Comparison of ENCODE assay signal across 17 cellular contexts in the genomic region with DNA sequence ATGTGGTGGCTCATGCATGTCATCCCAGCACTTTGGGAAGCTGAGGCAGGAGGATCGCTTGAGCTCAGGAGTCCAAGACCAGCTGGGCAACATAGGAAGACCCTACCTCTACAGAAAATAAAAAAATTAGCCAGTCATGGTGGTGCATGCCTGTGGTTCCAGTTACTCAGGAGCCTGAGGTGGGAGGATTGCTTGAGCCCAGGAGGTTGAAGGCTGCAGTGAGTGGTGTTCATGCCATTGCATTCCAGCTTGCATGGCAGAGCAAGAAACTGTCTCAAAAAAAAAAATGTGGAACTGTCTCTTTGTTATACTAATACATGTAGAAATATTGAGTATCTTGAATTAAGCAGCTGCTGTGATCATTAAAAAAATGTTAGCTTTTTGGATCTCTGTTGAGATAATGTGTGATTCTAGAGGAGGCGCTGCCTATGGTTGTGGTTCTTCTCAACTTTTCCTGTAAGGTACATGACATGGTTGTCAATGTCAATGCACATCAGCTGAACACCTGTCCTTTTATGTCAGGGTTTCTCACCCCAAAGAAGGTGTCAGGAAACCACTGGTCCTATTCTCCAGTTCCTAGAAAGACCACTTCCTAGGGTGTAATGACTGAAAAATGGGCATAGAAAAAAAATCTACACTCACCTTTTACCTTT. TPM values are rescaled to one million over a fixed set of nuclear protein-coding genes. Genes with fewer than 3 reads are reported as not detected.
DNase-seq lines count a peak whose midpoint lies in the region; ATAC-seq, FAIRE-seq and TF ChIP-seq lines count a peak whose summit lies in the region.
"Had no signal": no experiment of that assay in that cellular context is flagged by ENCODE, and none has a peak within 500 bp of the region (broad histone marks: within the 10 kb centered on the region; RNA-seq: fewer than 3 reads in every experiment).

No MANE protein-coding gene starts in this region.

- H3K9me3 ChIP-seq in A549, result peaks cover 8% of the 10 kb centered on the region; the same call in 2 of the 3 replicates
- H3K9me3 ChIP-seq in CD4-positive, CD25-positive, alpha-beta regulatory T cell (ENCODE audit: control insufficient read depth in 2 of 2, low read length in 2 of 2), result no peaks in the 10 kb centered on the region
- H3K9me3 ChIP-seq: Peyer's patch had no signal

- H2BK15ac ChIP-seq in mesendoderm (replicated peaks; ENCODE audit: low read depth), result no peak overlapping the region

- H3K4me2 ChIP-seq in A549 (no peak overlapping the region), mesendoderm (ENCODE audit: low read length) (no peak overlapping the region)
- H3K4me2 ChIP-seq: BLaER1 had no signal

- POLR2A ChIA-PET in A549 (lab: Yijun Ruan, JAX), result no interaction called here

- H3K27ac ChIP-seq in A549 (no peak overlapping the region), mesendoderm (ENCODE audit: low read depth, low read length) (peak overlapping the region; percentile 80)
- no peak overlapping the region for H3K27ac ChIP-seq in CD4-positive, CD25-positive, alpha-beta regulatory T cell (ENCODE audit: insufficient read depth, low read length, poor library complexity, severe bottlenecking)
- H3K27ac ChIP-seq: BLaER1, Peyer's patch had no signal

- no peak for TF ChIP-seq CTCF in A549 (IDR thresholded peaks at IDR 0.05)

- H3K79me1 ChIP-seq in mesendoderm (ENCODE audit: low read length), result no peaks in the 10 kb centered on the region

- TF ChIP-seq RAD21 in A549 (conservative IDR thresholded peaks at IDR 0.05 in 1 of 2, IDR thresholded peaks at IDR 0.05 in 1 of 2), result no peak

- H3K4me3 ChIP-seq in A549 (no peak overlapping the region), mesendoderm (ENCODE audit: low read length) (no peak overlapping the region)
- peak overlapping the region; percentile 7 for H3K4me3 ChIP-seq in CD4-positive, CD25-positive, alpha-beta regulatory T cell (ENCODE audit: low read depth, low read length)
- H3K4me3 ChIP-seq: BLaER1, Peyer's patch had no signal

- no peak overlapping the region for H3K18ac ChIP-seq in mesendoderm (ENCODE audit: low read length)

- no peak overlapping the region for H2AK5ac ChIP-seq in mesendoderm (ENCODE audit: low read length)

- no peak overlapping the region for H2BK120ac ChIP-seq in mesendoderm (ENCODE audit: low read depth, low read length)

- H3K9ac ChIP-seq in mesendoderm (ENCODE audit: low read length), result no peak overlapping the region
- H3K9ac ChIP-seq: BLaER1 had no signal

- intact Hi-C loops in activated T-helper 1 cell treated with anti-CD3 and anti-CD28 coated beads, Interleukin-12 subunit alpha, Interleukin-12 subunit beta, Interleukin-2, Interleukin-4 antibody, amounts not matched to agents 30 ng/mL and 10 ng/mL and 1 ng/mL, durations not matched to agents 14 hours and 24 hours and 36 hours (cut with micrococcal nuclease), result loop anchor here (2.0 kb wide), 3 partner anchors 16 to 28 kb away; no protein-coding TSS in a partner anchor

- peak overlapping the region; percentile 17 for H3K56ac ChIP-seq in mesendoderm (ENCODE audit: low read length)

- no peak for FAIRE-seq in A549 (lab: Jason Lieb, UNC)
- FAIRE-seq: GM18507, GM19239 had no signal

- peaks cover 3% of the 10 kb centered on the region for H3K36me3 Mint-ChIP-seq in CD4-positive, CD25-positive, alpha-beta regulatory T cell
- peaks cover 27% of the 10 kb centered on the region for H3K36me3 Mint-ChIP-seq in activated T-helper 1 cell treated with anti-CD3 and anti-CD28 coated beads, Interleukin-12 subunit alpha, Interleukin-12 subunit beta, Interleukin-2, Interleukin-4 antibody, amounts not matched to agents 30 ng/mL and 10 ng/mL and 1 ng/mL, durations not matched to agents 14 hours and 24 hours and 36 hours (ENCODE audit: low read depth)

- DNase-seq in A549 (ENCODE audit: low read depth in 1 of 2, low spot score in 1 of 2) (no peak), mesendoderm (no peak), NCI-H1436 (lab: John Stamatoyannopoulos, UW) (no peak), MV-4-11 (lab: John Stamatoyannopoulos, UW) (no peak)
- DNase-seq in CD4-positive, CD25-positive, alpha-beta regulatory T cell, result peak in 1 of 3 donors; percentile 92
- DNase-seq in activated T-helper 1 cell treated with anti-CD3 and anti-CD28 coated beads, Interleukin-12 subunit alpha, Interleukin-12 subunit beta, Interleukin-2, Interleukin-4 antibody, amounts not matched to agents 30 ng/mL and 10 ng/mL and 1 ng/mL, durations not matched to agents 14 hours and 24 hours and 36 hours (ENCODE audit: low spot score), result no peak
- DNase-seq: Karpas-422, NCI-H1436 treated with DMSO at 0.1 percent for 48 hours, NCI-H2081, NCI-H524, Peyer's patch, SHP77 had no signal

- no peak for TF ChIP-seq EP300 in A549 (IDR thresholded peaks at IDR 0.05)

- CTCF ChIA-PET in A549 (lab: Yijun Ruan, JAX), result interaction anchor here (0.9 to 1.5 kb wide), 4 partner anchors 9 to 36 kb away, joined by 3 to 5 read pairs (median 4); no protein-coding TSS in a partner anchor

- H3K4me3 Mint-ChIP-seq in CD4-positive, CD25-positive, alpha-beta regulatory T cell, result no peak overlapping the region
- peak overlapping the region; percentile 54 for H3K4me3 Mint-ChIP-seq in activated T-helper 1 cell treated with anti-CD3 and anti-CD28 coated beads, Interleukin-12 subunit alpha, Interleukin-12 subunit beta, Interleukin-2, Interleukin-4 antibody, amounts not matched to agents 30 ng/mL and 10 ng/mL and 1 ng/mL, durations not matched to agents 14 hours and 24 hours and 36 hours

- ATAC-seq in A549 (no peak), GM21786 (IDR thresholded peaks at IDR 0.05; ENCODE audit: unreplicated experiment) (no peak)
- peak; percentile 57 to 74 for ATAC-seq in CD4-positive, CD25-positive, alpha-beta regulatory T cell (ENCODE audit: low read depth in 2 of 2)
- ATAC-seq: HCT116 had no signal

- peak overlapping the region; percentile 51 for H2BK5ac ChIP-seq in mesendoderm (ENCODE audit: low read length)

- H3K27me3 Mint-ChIP-seq in CD4-positive, CD25-positive, alpha-beta regulatory T cell, result peaks cover 11% of the 10 kb centered on the region
- no peaks in the 10 kb centered on the region for H3K27me3 Mint-ChIP-seq in activated T-helper 1 cell treated with anti-CD3 and anti-CD28 coated beads, Interleukin-12 subunit alpha, Interleukin-12 subunit beta, Interleukin-2, Interleukin-4 antibody, amounts not matched to agents 30 ng/mL and 10 ng/mL and 1 ng/mL, durations not matched to agents 14 hours and 24 hours and 36 hours (ENCODE audit: insufficient read depth)

- peaks cover 0 to 6% (median 0%) of the 10 kb centered on the region in 7 donors for H3K9me3 Mint-ChIP-seq in CD4-positive, CD25-positive, alpha-beta regulatory T cell
- H3K9me3 Mint-ChIP-seq in activated T-helper 1 cell treated with anti-CD3 and anti-CD28 coated beads, Interleukin-12 subunit alpha, Interleukin-12 subunit beta, Interleukin-2, Interleukin-4 antibody, amounts not matched to agents 30 ng/mL and 10 ng/mL and 1 ng/mL, durations not matched to agents 14 hours and 24 hours and 36 hours, result peaks cover 18% of the 10 kb centered on the region

- H3K4me1 Mint-ChIP-seq in CD4-positive, CD25-positive, alpha-beta regulatory T cell, result peaks cover 5 to 24% (median 10%) of the 10 kb centered on the region in 4 donors
- peaks cover 71% of the 10 kb centered on the region for H3K4me1 Mint-ChIP-seq in activated T-helper 1 cell treated with anti-CD3 and anti-CD28 coated beads, Interleukin-12 subunit alpha, Interleukin-12 subunit beta, Interleukin-2, Interleukin-4 antibody, amounts not matched to agents 30 ng/mL and 10 ng/mL and 1 ng/mL, durations not matched to agents 14 hours and 24 hours and 36 hours (ENCODE audit: low read depth)

- H3K27ac Mint-ChIP-seq in CD4-positive, CD25-positive, alpha-beta regulatory T cell, result peak overlapping the region in 1 of 3 donors; percentile 84
- peak overlapping the region; percentile 73 for H3K27ac Mint-ChIP-seq in activated T-helper 1 cell treated with anti-CD3 and anti-CD28 coated beads, Interleukin-12 subunit alpha, Interleukin-12 subunit beta, Interleukin-2, Interleukin-4 antibody, amounts not matched to agents 30 ng/mL and 10 ng/mL and 1 ng/mL, durations not matched to agents 14 hours and 24 hours and 36 hours

- no peaks in the 10 kb centered on the region for H3K79me2 ChIP-seq in mesendoderm (ENCODE audit: control insufficient read depth, insufficient read depth, low read length)

- no peak overlapping the region for H4K8ac ChIP-seq in mesendoderm (ENCODE audit: low read depth, low read length)

- no peak overlapping the region for H3K4ac ChIP-seq in mesendoderm (ENCODE audit: low read depth, low read length)

- H4K5ac ChIP-seq in mesendoderm (ENCODE audit: low read length), result no peak overlapping the region

- H3K4me1 ChIP-seq in A549 (no peaks in the 10 kb centered on the region), mesendoderm (ENCODE audit: control insufficient read depth, low read depth, low read length) (peaks cover 4% of the 10 kb centered on the region)
- peaks cover 20% of the 10 kb centered on the region for H3K4me1 ChIP-seq in CD4-positive, CD25-positive, alpha-beta regulatory T cell (ENCODE audit: control insufficient read depth, insufficient read depth, low read length, poor library complexity, severe bottlenecking)
- H3K4me1 ChIP-seq: BLaER1, Peyer's patch had no signal

- WGBS in A549 (ENCODE audit: missing lambda C conversion rate), result 32% methylated on average over 2 of the region's 2 CpGs
- no CpG with 5 or more reads among the region's 2 CpGs for WGBS in mesendoderm (ENCODE audit: extremely low coverage, insufficient coverage, low lambda C conversion rate)

- H3K27me3 ChIP-seq in CD4-positive, CD25-positive, alpha-beta regulatory T cell (ENCODE audit: control insufficient read depth, insufficient read depth, low read length), result no peaks in the 10 kb centered on the region
- H3K27me3 ChIP-seq in mesendoderm (ENCODE audit: insufficient read depth, low read length, poor library complexity), result no peaks in the 10 kb centered on the region
- H3K27me3 ChIP-seq: BLaER1, Peyer's patch had no signal

- no peak overlapping the region for H3K23ac ChIP-seq in mesendoderm (ENCODE audit: low read length)

- no peak for TF ChIP-seq POLR2A in A549 (IDR thresholded peaks at IDR 0.05; ENCODE audit: low read length)

- no peaks in the 10 kb centered on the region for H3K36me3 ChIP-seq in CD4-positive, CD25-positive, alpha-beta regulatory T cell (ENCODE audit: control insufficient read depth, insufficient read depth, low read length)
- no peaks in the 10 kb centered on the region for H3K36me3 ChIP-seq in mesendoderm (ENCODE audit: control insufficient read depth, insufficient read depth, low read length)
- H3K36me3 ChIP-seq: BLaER1, Peyer's patch had no signal

RNA-seq across cellular contexts. Expression of a gene that starts 34.7 kb away (rescaled TPM):
- polyA plus RNA-seq in A549 (2011; rRNA removed), result 0.77 and 0.84 TPM in 2 replicates
- polyA plus RNA-seq in A549 (2012; cell fraction: cytosol; rRNA removed), result 0.03 and 0.04 TPM in 2 replicates
- 0.18 and 0.21 TPM in 2 replicates for polyA plus RNA-seq in A549 (2012; cell fraction: nucleus; rRNA removed)
- 0.03 to 0.04 TPM (median 0.03 TPM) in 3 replicates for polyA plus RNA-seq in A549 (2017; fragmentation: RNase III; extraction: RNeasy Plus Mini Kit Qiagen cat#74134 plus additional on column Dnase treatment)
- 0.70 and 0.92 TPM in 2 replicates for polyA minus RNA-seq in A549 (2011; rRNA and poly(A)+ RNA removed)
- total RNA-seq in CD4-positive, CD25-positive, alpha-beta regulatory T cell, result 0.89 TPM
- not detected for polyA plus RNA-seq in CD4-positive, CD25-positive, alpha-beta regulatory T cell
- 3.9 and 4.8 TPM in 2 replicates for total RNA-seq in activated T-helper 1 cell treated with anti-CD3 and anti-CD28 coated beads, Interleukin-12 subunit alpha, Interleukin-12 subunit beta, Interleukin-2, Interleukin-4 antibody, amounts not matched to agents 30 ng/mL and 10 ng/mL and 1 ng/mL, durations not matched to agents 14 hours and 24 hours and 36 hours
- polyA plus RNA-seq in mesendoderm (2013, experiment 1 of 2), result 0.06 TPM
- 0.03 TPM for polyA plus RNA-seq in mesendoderm (2013, experiment 2 of 2)

Comparison
In these comparisons a context has a peak if more than half of its experiments do, and no peak if none do; other contexts are left out.
1. ATAC-seq: peak in CD4-positive, CD25-positive, alpha-beta regulatory T cell (2 of 2); none in A549 (0 of 2) and GM21786 (single experiment).